In genomic region chr1:11681071-11681771, GRCh38 we compare ENCODE assay signal across 8 cellular contexts. TPM values are rescaled to one million over a fixed set of nuclear protein-coding genes. Genes with fewer than 3 reads are reported as not detected.
A peak's percentile ranks its signal among the peaks of the same experiment; 100 is the strongest.
DNase-seq lines count a peak whose midpoint lies in the region; ATAC-seq and TF ChIP-seq lines count a peak whose summit lies in the region.

MAD2L2 (minus strand) TSS chr1:11681148; CDS start chr1:11680601, 547 bp downstream.

- ATAC-seq in GM18868 (IDR thresholded peaks at IDR 0.05; ENCODE audit: unreplicated experiment) (peak; percentile 87), HG03103 (IDR thresholded peaks at IDR 0.05; ENCODE audit: low read depth, unreplicated experiment) (peak; percentile 75), left lobe of liver (peak; percentile 86)

- H3K27ac ChIP-seq in coronary artery: peak within 1 kb of the TSS; percentile 69 to 82

- DNase-seq in AG08395 (ENCODE audit: low spot score) (peak; percentile 96), NCI-H446 treated with DMSO at 0.1 percent for 48 hours (lab: John Stamatoyannopoulos, UW) (peak; percentile 31), coronary artery (ENCODE audit: low spot score) (peak; percentile 88), left lobe of liver (ENCODE audit: low spot score) (peak; percentile 93)
- DNase-seq in activated CD4-positive, alpha-beta T cell treated with anti-CD3 and anti-CD28 coated beads, Interleukin-2, amount 10 ng/mL, durations not matched to agents 24 days and 14 days: peak; percentile 98
- DNase-seq in stimulated activated CD4-positive, alpha-beta T cell treated with anti-CD3 and anti-CD28 coated beads, Interleukin-1b, Interleukin-23, amount 100 ng/mL, for 48 hours: peak; percentile 87

- H3K4me3 Mint-ChIP-seq in activated CD4-positive, alpha-beta T cell treated with anti-CD3 and anti-CD28 coated beads, Interleukin-2, amount 10 ng/mL, durations not matched to agents 24 days and 14 days: peak within 1 kb of the TSS; percentile 92

- peak within 1 kb of the TSS; percentile 93 for H3K27ac Mint-ChIP-seq in activated CD4-positive, alpha-beta T cell treated with anti-CD3 and anti-CD28 coated beads, Interleukin-2, amount 10 ng/mL, durations not matched to agents 24 days and 14 days

- TF ChIP-seq CTCF in coronary artery (IDR thresholded peaks at IDR 0.05): no peak

- H3K36me3 Mint-ChIP-seq in activated CD4-positive, alpha-beta T cell treated with anti-CD3 and anti-CD28 coated beads, Interleukin-2, amount 10 ng/mL, durations not matched to agents 24 days and 14 days (ENCODE audit: low read depth): peaks cover 4% of the 10 kb centered on the region

- no peaks in the 10 kb centered on the region for H3K9me3 Mint-ChIP-seq in activated CD4-positive, alpha-beta T cell treated with anti-CD3 and anti-CD28 coated beads, Interleukin-2, amount 10 ng/mL, durations not matched to agents 24 days and 14 days

- intact Hi-C loops in activated CD4-positive, alpha-beta T cell treated with anti-CD3 and anti-CD28 coated beads, Interleukin-2, amount 10 ng/mL, durations not matched to agents 24 days and 14 days (cut with micrococcal nuclease): loop anchor here (1.0 to 5.0 kb wide), 6 partner anchors 16 to 409 kb away; partner anchors contain the start of genes CLCN6, FBXO2, FBXO44 and FBXO6

- H3K4me1 Mint-ChIP-seq in activated CD4-positive, alpha-beta T cell treated with anti-CD3 and anti-CD28 coated beads, Interleukin-2, amount 10 ng/mL, durations not matched to agents 24 days and 14 days: peaks cover 16% of the 10 kb centered on the region

- H3K27me3 Mint-ChIP-seq in activated CD4-positive, alpha-beta T cell treated with anti-CD3 and anti-CD28 coated beads, Interleukin-2, amount 10 ng/mL, durations not matched to agents 24 days and 14 days: peaks cover 10% of the 10 kb centered on the region

- peak within 1 kb of the TSS; percentile 77 for H3K4me3 ChIP-seq in coronary artery

RNA-seq across cellular contexts. Expression of gene MAD2L2, which starts in this region (rescaled TPM):
- 80.1 and 81.5 TPM in 2 replicates for total RNA-seq in activated CD4-positive, alpha-beta T cell treated with anti-CD3 and anti-CD28 coated beads, Interleukin-2, amount 10 ng/mL, durations not matched to agents 24 days and 14 days
- 28.3 TPM for total RNA-seq in left lobe of liver

Comparison
In these comparisons a context has a peak if more than half of its experiments do, and no peak if none do; other contexts are left out.
1. Peak in every context shown above with its lines: DNase-seq, ATAC-seq, H3K4me3 ChIP-seq and H3K27ac ChIP-seq.
2. DNase-seq: peak in every context shown above with its lines; median percentile 98 in activated CD4-positive, alpha-beta T cell treated with anti-CD3 and anti-CD28 coated beads, Interleukin-2, amount 10 ng/mL, durations not matched to agents 24 days and 14 days; 96 in AG08395; 93 in left lobe of liver; 88 in coronary artery; 87 in stimulated activated CD4-positive, alpha-beta T cell treated with anti-CD3 and anti-CD28 coated beads, Interleukin-1b, Interleukin-23, amount 100 ng/mL, for 48 hours; 31 in NCI-H446 treated with DMSO at 0.1 percent for 48 hours.